Comparison of ENCODE assay signal across 11 cellular contexts in the genomic region with DNA sequence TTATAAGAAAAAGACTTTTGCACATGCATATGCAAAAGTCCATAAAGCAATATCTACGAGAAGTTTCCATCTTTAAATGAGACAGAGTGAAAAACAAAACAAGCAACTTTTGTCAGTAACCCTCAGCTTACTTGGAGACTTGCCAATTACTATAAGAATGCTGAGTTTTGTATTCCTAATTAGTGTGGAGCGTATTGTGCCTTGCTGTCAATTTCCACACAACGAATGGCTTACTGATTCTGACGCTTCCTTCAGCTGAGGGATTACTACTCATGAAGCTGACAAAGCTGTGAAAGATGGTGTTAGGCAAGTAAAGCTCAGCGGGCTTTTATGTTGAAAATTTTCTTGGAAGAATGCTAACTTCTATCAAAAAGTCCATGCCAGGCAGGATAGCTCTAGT.
"Had no signal": no experiment of that assay in that cellular context is flagged by ENCODE, and none has a peak within 500 bp of the region (broad histone marks: within the 10 kb centered on the region; RNA-seq: fewer than 3 reads in every experiment).

No MANE protein-coding gene starts in this region.

- H3K36me3 ChIP-seq: lower lobe of right lung, transverse colon had no signal

- DNase-seq: activated CD4-positive, alpha-beta T cell treated with anti-CD3 and anti-CD28 coated beads for 36 hours; activated naive CD4-positive, alpha-beta T cell treated with Interleukin-2 at 50 U/mL for 16 hours; activated naive CD8-positive, alpha-beta T cell treated with anti-CD3 and anti-CD28 coated beads, Interleukin-2, amount 50 U/mL, for 24 hours; lower lobe of right lung; mucosa of descending colon; naive thymus-derived CD8-positive, alpha-beta T cell; stimulated activated CD4-positive, alpha-beta T cell treated with anti-CD3 and anti-CD28 coated beads, Interleukin-4, amount 100 ng/mL, for 4 hours; T-cell; transverse colon had no signal

- H3K27me3 Mint-ChIP-seq: activated CD4-positive, alpha-beta T cell treated with anti-CD3 and anti-CD28 coated beads for 36 hours; activated naive CD8-positive, alpha-beta T cell treated with anti-CD3 and anti-CD28 coated beads, Interleukin-2, amount 50 U/mL, for 24 hours; naive thymus-derived CD8-positive, alpha-beta T cell; T-cell had no signal

- H3K4me3 ChIP-seq: lower lobe of right lung, mucosa of descending colon, SK-N-MC, transverse colon had no signal

- ATAC-seq: activated CD4-positive, alpha-beta T cell treated with anti-CD3 and anti-CD28 coated beads for 36 hours; activated naive CD8-positive, alpha-beta T cell treated with anti-CD3 and anti-CD28 coated beads, Interleukin-2, amount 50 U/mL, for 24 hours; lower lobe of right lung; mucosa of descending colon; naive thymus-derived CD8-positive, alpha-beta T cell; T-cell had no signal

- H3K4me1 Mint-ChIP-seq: activated CD4-positive, alpha-beta T cell treated with anti-CD3 and anti-CD28 coated beads for 36 hours; activated naive CD8-positive, alpha-beta T cell treated with anti-CD3 and anti-CD28 coated beads, Interleukin-2, amount 50 U/mL, for 24 hours; naive thymus-derived CD8-positive, alpha-beta T cell; T-cell had no signal

- H3K27me3 ChIP-seq: transverse colon had no signal

- H3K27ac Mint-ChIP-seq: activated CD4-positive, alpha-beta T cell treated with anti-CD3 and anti-CD28 coated beads for 36 hours; activated naive CD8-positive, alpha-beta T cell treated with anti-CD3 and anti-CD28 coated beads, Interleukin-2, amount 50 U/mL, for 24 hours; naive thymus-derived CD8-positive, alpha-beta T cell; T-cell had no signal

- H3K36me3 Mint-ChIP-seq: naive thymus-derived CD8-positive, alpha-beta T cell; T-cell had no signal

- H3K9me3 ChIP-seq: lower lobe of right lung, mucosa of descending colon, transverse colon had no signal

- H3K27ac ChIP-seq: lower lobe of right lung, transverse colon, VCaP had no signal

- H3K4me3 Mint-ChIP-seq: activated CD4-positive, alpha-beta T cell treated with anti-CD3 and anti-CD28 coated beads for 36 hours; activated naive CD8-positive, alpha-beta T cell treated with anti-CD3 and anti-CD28 coated beads, Interleukin-2, amount 50 U/mL, for 24 hours; naive thymus-derived CD8-positive, alpha-beta T cell; T-cell had no signal
